20 cellular contexts compared by ENCODE assay signal in the genomic region with DNA sequence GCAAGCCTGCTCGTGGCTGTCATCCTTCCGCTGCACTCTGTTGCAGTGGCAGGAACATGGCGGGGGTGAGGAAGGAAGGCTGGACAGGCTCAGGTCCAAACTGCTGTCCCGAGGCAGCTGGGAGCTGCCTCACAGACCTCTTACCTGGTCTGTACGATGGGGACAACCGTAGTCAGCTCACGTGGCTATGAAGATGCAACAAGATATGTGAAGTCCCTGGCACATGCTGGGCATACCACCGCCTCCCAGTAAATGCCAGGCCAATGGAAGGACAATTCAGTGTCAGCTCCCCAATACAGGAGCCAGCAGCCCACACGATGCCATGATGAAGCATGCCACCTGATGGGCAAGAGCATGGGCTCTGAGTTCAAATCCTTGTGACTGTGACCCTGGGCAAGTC.
DNase-seq lines count a peak whose midpoint lies in the region; ATAC-seq and TF ChIP-seq lines count a peak whose summit lies in the region.
"Had no signal": no experiment of that assay in that cellular context is flagged by ENCODE, and none has a peak within 500 bp of the region (broad histone marks: within the 10 kb centered on the region; RNA-seq: fewer than 3 reads in every experiment).

No MANE protein-coding gene starts in this region.

- H3K9me3 Mint-ChIP-seq in brain (peaks cover 0 to 2% (median 0%) of the 10 kb centered on the region in 5 experiments), mesothelial cell of epicardium (no peaks in the 10 kb centered on the region), T-cell (no peaks in the 10 kb centered on the region)
- H3K9me3 Mint-ChIP-seq: CD4-positive, CD25-positive, alpha-beta regulatory T cell had no signal

- no peak for ATAC-seq in T-cell (replicated peaks in 1 of 4)
- ATAC-seq in HG03280 (IDR thresholded peaks at IDR 0.05; ENCODE audit: unreplicated experiment): no peak
- ATAC-seq: GM12878, PC-3 had no signal

- H3K36me3 Mint-ChIP-seq in brain (no peaks in the 10 kb centered on the region), mesothelial cell of epicardium (no peaks in the 10 kb centered on the region), T-cell (no peaks in the 10 kb centered on the region)
- H3K36me3 Mint-ChIP-seq: CD4-positive, CD25-positive, alpha-beta regulatory T cell had no signal

- POLR2A ChIA-PET in T-cell (lab: Charles Lee): no interaction called here

- TF ChIP-seq CTCF in BE2C (IDR thresholded peaks at IDR 0.05; ENCODE audit: low read depth, low read length): no peak
- TF ChIP-seq CTCF in brain (conservative IDR thresholded peaks at IDR 0.05): no peak
- no peak for TF ChIP-seq CTCF in mesothelial cell of epicardium (IDR thresholded peaks at IDR 0.05; ENCODE audit: unreplicated experiment)

- DNase-seq in BE2C: peak; percentile 100
- DNase-seq in mesothelial cell of epicardium (ENCODE audit: low spot score in 2 of 2, unreplicated experiment in 2 of 2): no peak
- peak in 1 of 49 donors; percentile 28 for DNase-seq in substantia nigra (lab: John Stamatoyannopoulos, UW)
- DNase-seq in T-cell: no peak
- DNase-seq in kidney tubule cell (ENCODE audit: low spot score): no peak
- DNase-seq: CD4-positive, CD25-positive, alpha-beta regulatory T cell; GOT3; HCEC 1CT; Kasumi-1; MV-4-11; NCI-H1930; NCI-H446 treated with DMSO at 0.1 percent for 48 hours; NK-92 treated with Interleukin-12 subunit alpha and Interleukin-12 subunit beta, amount 100 ng/mL, for 24 hours; PC-3 had no signal

- no peaks in the 10 kb centered on the region; the same call in 1 of the 2 replicates for H3K9me3 ChIP-seq in BE2C
- H3K9me3 ChIP-seq: BLaER1, SK-N-SH had no signal

- CTCF ChIA-PET in T-cell (lab: Charles Lee): no interaction called here

- H3K27ac Mint-ChIP-seq in brain: peak overlapping the region in 3 of 5 experiments; percentile 25 to 96 (median 46)
- H3K27ac Mint-ChIP-seq in mesothelial cell of epicardium: peak overlapping the region; percentile 60
- no peak overlapping the region for H3K27ac Mint-ChIP-seq in T-cell
- H3K27ac Mint-ChIP-seq: CD4-positive, CD25-positive, alpha-beta regulatory T cell had no signal

- H3K4me3 ChIP-seq in BE2C (ENCODE audit: low read depth, low read length): no peak overlapping the region
- H3K4me3 ChIP-seq: BLaER1, GM12878 had no signal

- H3K4me1 Mint-ChIP-seq in brain (peaks cover 78% of the 10 kb centered on the region), mesothelial cell of epicardium (peaks cover 64% of the 10 kb centered on the region), T-cell (no peaks in the 10 kb centered on the region)
- H3K4me1 Mint-ChIP-seq: CD4-positive, CD25-positive, alpha-beta regulatory T cell had no signal

- H3K27me3 Mint-ChIP-seq in brain (no peaks in the 10 kb centered on the region), mesothelial cell of epicardium (ENCODE audit: low read depth) (no peaks in the 10 kb centered on the region), T-cell (no peaks in the 10 kb centered on the region)

- no peaks in the 10 kb centered on the region for H3K27me3 ChIP-seq in BE2C
- H3K27me3 ChIP-seq: BLaER1 had no signal

- peaks cover 58% of the 10 kb centered on the region for H3K4me1 ChIP-seq in BE2C

- no peaks in the 10 kb centered on the region for H3K36me3 ChIP-seq in BE2C
- H3K36me3 ChIP-seq: BLaER1 had no signal

- H3K4me3 Mint-ChIP-seq in brain (no peak overlapping the region), mesothelial cell of epicardium (no peak overlapping the region), T-cell (no peak overlapping the region)
- H3K4me3 Mint-ChIP-seq: CD4-positive, CD25-positive, alpha-beta regulatory T cell had no signal

- peak overlapping the region; percentile 67 for H3K27ac ChIP-seq in substantia nigra (ENCODE audit: low read depth, low read length, poor library complexity, severe bottlenecking)
- H3K27ac ChIP-seq: BLaER1, HL-60 had no signal

Comparison
In these comparisons a context has a peak if more than half of its experiments do, and no peak if none do; other contexts are left out.
1. H3K27ac Mint-ChIP-seq: peak in brain (3 of 5) and mesothelial cell of epicardium (single experiment); none in T-cell (0 of 2).